ENCODE assay signal across 8 cellular contexts in genomic region chr6:45156075-45156474, GRCh38.
A peak's percentile ranks its signal among the peaks of the same experiment; 100 is the strongest.
DNase-seq lines count a peak whose midpoint lies in the region; ATAC-seq and TF ChIP-seq lines count a peak whose summit lies in the region.

No MANE protein-coding gene starts in this region.

- H3K4me1 Mint-ChIP-seq in activated CD4-positive, alpha-beta T cell treated with anti-CD3 and anti-CD28 coated beads for 36 hours: peaks cover 30% of the 10 kb centered on the region
- peaks cover 6 to 16% of the 10 kb centered on the region in 2 donors for H3K4me1 Mint-ChIP-seq in immature natural killer cell

- peak; percentile 24 for DNase-seq in activated CD4-positive, alpha-beta T cell treated with anti-CD3 and anti-CD28 coated beads for 36 hours
- DNase-seq in activated CD4-positive, alpha-beta T cell treated with anti-CD3 and anti-CD28 coated beads, Interleukin-2, amount 50 U/mL, for 4 hours: no peak
- DNase-seq in immature natural killer cell: peak; percentile 30 to 50 (median 45)
- DNase-seq in middle frontal gyrus (ENCODE audit: extremely low spot score, low spot score): no peak
- DNase-seq in HEK293T (ENCODE audit: extremely low spot score): no peak

- H3K27ac Mint-ChIP-seq in activated CD4-positive, alpha-beta T cell treated with anti-CD3 and anti-CD28 coated beads for 36 hours: no peak overlapping the region
- peak overlapping the region in 3 of 6 donors; percentile 5 to 25 (median 22) for H3K27ac Mint-ChIP-seq in immature natural killer cell

- peaks cover 5% of the 10 kb centered on the region for H3K9me3 Mint-ChIP-seq in activated CD4-positive, alpha-beta T cell treated with anti-CD3 and anti-CD28 coated beads for 36 hours (ENCODE audit: low read depth)
- H3K9me3 Mint-ChIP-seq in immature natural killer cell: no peaks in the 10 kb centered on the region

- no peak overlapping the region for H3K4me3 Mint-ChIP-seq in activated CD4-positive, alpha-beta T cell treated with anti-CD3 and anti-CD28 coated beads for 36 hours
- peak overlapping the region in 1 of 5 donors; percentile 34 for H3K4me3 Mint-ChIP-seq in immature natural killer cell

- no peaks in the 10 kb centered on the region for H3K27me3 Mint-ChIP-seq in activated CD4-positive, alpha-beta T cell treated with anti-CD3 and anti-CD28 coated beads for 36 hours
- peaks cover 0 to 1% (median 0%) of the 10 kb centered on the region in 3 donors for H3K27me3 Mint-ChIP-seq in immature natural killer cell (ENCODE audit: low read depth in 3 of 3)

- peaks cover 22% of the 10 kb centered on the region for H3K36me3 Mint-ChIP-seq in activated CD4-positive, alpha-beta T cell treated with anti-CD3 and anti-CD28 coated beads for 36 hours (ENCODE audit: low read depth)
- H3K36me3 Mint-ChIP-seq in immature natural killer cell: peaks cover 0 to 4% (median 0%) of the 10 kb centered on the region in 3 donors

- ATAC-seq in activated CD4-positive, alpha-beta T cell treated with anti-CD3 and anti-CD28 coated beads for 36 hours: peak; percentile 98
- ATAC-seq in GM21723 (IDR thresholded peaks at IDR 0.05; ENCODE audit: unreplicated experiment) (peak; percentile 100), HG03469 (IDR thresholded peaks at IDR 0.05; ENCODE audit: unreplicated experiment) (peak; percentile 98), esophagus mucosa (no peak)

- intact Hi-C loops in activated CD4-positive, alpha-beta T cell treated with anti-CD3 and anti-CD28 coated beads for 36 hours (cut with DNase I, micrococcal nuclease): loop anchor here in 1 of 2 experiments (1.0 kb wide), 1 partner anchor 8 kb away; no protein-coding TSS in a partner anchor

- POLR2A ChIA-PET in activated CD4-positive, alpha-beta T cell treated with anti-CD3 and anti-CD28 coated beads for 36 hours (lab: Charles Lee): no interaction called here
- POLR2A ChIA-PET in HEK293T (lab: Yijun Ruan, JAX): no interaction called here

- CTCF ChIA-PET in activated CD4-positive, alpha-beta T cell treated with anti-CD3 and anti-CD28 coated beads for 36 hours (lab: Charles Lee): interaction anchor here (0.6 to 0.9 kb wide), 2 partner anchors 8 to 18 kb away, joined by 4 read pairs; no protein-coding TSS in a partner anchor
- CTCF ChIA-PET in HEK293T (lab: Yijun Ruan, JAX): no interaction called here

TF ChIP-seq in HEK293T, 16 proteins besides CTCF, POLR2A, EP300 and RAD21:
- TF ChIP-seq LEF1 (IDR thresholded peaks at IDR 0.05; ENCODE audit: borderline replicate concordance) (no peak), ELF4 (IDR thresholded peaks at IDR 0.05) (no peak), SP1 (IDR thresholded peaks at IDR 0.05) (no peak), FOXM1 (IDR thresholded peaks at IDR 0.05; ENCODE audit: borderline replicate concordance) (no peak), L3MBTL2 (conservative IDR thresholded peaks at IDR 0.05) (no peak), ARNT (IDR thresholded peaks at IDR 0.05) (no peak), PKNOX1 (IDR thresholded peaks at IDR 0.05) (no peak), BHLHE40 (IDR thresholded peaks at IDR 0.05; ENCODE audit: borderline replicate concordance) (no peak), NFRKB (IDR thresholded peaks at IDR 0.05) (no peak), SUZ12 (IDR thresholded peaks at IDR 0.05) (no peak), FOXK2 (IDR thresholded peaks at IDR 0.05) (no peak), TARDBP (IDR thresholded peaks at IDR 0.05) (no peak), HDGF (IDR thresholded peaks at IDR 0.05; ENCODE audit: borderline replicate concordance) (no peak), CTBP1 (IDR thresholded peaks at IDR 0.05; ENCODE audit: borderline replicate concordance) (no peak), ZNF384 (IDR thresholded peaks at IDR 0.05) (no peak), FOXA1 (IDR thresholded peaks at IDR 0.05) (no peak)

Comparison
In these comparisons a context has a peak if more than half of its experiments do, and no peak if none do; other contexts are left out.
1. DNase-seq: peak in activated CD4-positive, alpha-beta T cell treated with anti-CD3 and anti-CD28 coated beads for 36 hours (single experiment) and immature natural killer cell (3 of 3); none in activated CD4-positive, alpha-beta T cell treated with anti-CD3 and anti-CD28 coated beads, Interleukin-2, amount 50 U/mL, for 4 hours (0 of 2), middle frontal gyrus (single experiment) and HEK293T (single experiment).